In genomic region chr6:69581576-69581975, GRCh38 we compare ENCODE assay signal across 30 cellular contexts.
"Had no signal": no experiment of that assay in that cellular context is flagged by ENCODE, and none has a peak within 500 bp of the region (broad histone marks: within the 10 kb centered on the region; RNA-seq: fewer than 3 reads in every experiment).

No MANE protein-coding gene starts in this region.

- ATAC-seq: left colon; left lung; lower lobe of right lung; naive thymus-derived CD8-positive, alpha-beta T cell; pancreas; right cardiac atrium; sciatic nerve; stimulated activated naive B cell treated with anti-CD40 and anti-IgM and Interleukin-4, amounts not matched to agents 10 μg/mL and 1 μg/mL and 100 μg/mL, for 72 hours; stimulated activated naive CD8-positive, alpha-beta T cell treated with anti-CD3 and anti-CD28 coated beads, Interleukin-15, Interleukin-2, amounts not matched to agents 100 U/mL and 50 U/mL, for 24 hours; upper lobe of right lung had no signal

- H3K36me3 ChIP-seq: left lung, lower lobe of right lung, pancreas, prostate gland, stomach, tibial artery, upper lobe of right lung, uterus had no signal

- H3K4me1 ChIP-seq: left lung, lower lobe of right lung, pancreas, prostate gland, testis, upper lobe of right lung, uterus had no signal

- H3K36me3 Mint-ChIP-seq: immature natural killer cell; naive thymus-derived CD8-positive, alpha-beta T cell; stimulated activated naive B cell treated with anti-CD40 and anti-IgM and Interleukin-4, amounts not matched to agents 10 μg/mL and 1 μg/mL and 100 μg/mL, for 72 hours had no signal

- H3K4me3 ChIP-seq: left lung, lower lobe of right lung, pancreas, prostate gland, skin epidermis, stomach, testis, tibial artery, upper lobe of right lung, uterus had no signal

- DNase-seq: immature natural killer cell; kidney; left colon; left lung; lower lobe of right lung; mammary epithelial cell; mesenchymal stem cell; naive thymus-derived CD8-positive, alpha-beta T cell; nucleus accumbens; pancreas; posterior cingulate gyrus; retina; right cardiac atrium; stimulated activated CD4-positive, alpha-beta T cell treated with anti-CD3 and anti-CD28 coated beads, Interleukin-12 subunit alpha, Interleukin-12 subunit beta, amount 100 ng/mL, for 4 hours; stimulated activated CD4-positive, alpha-beta T cell treated with anti-CD3 and anti-CD28 coated beads, Interleukin-15, amount 100 ng/mL, for 24 hours; stimulated activated CD4-positive, alpha-beta T cell treated with anti-CD3 and anti-CD28 coated beads, Interleukin-2, amount 100 ng/mL, for 24 hours; stimulated activated CD4-positive, alpha-beta T cell treated with anti-CD3 and anti-CD28 coated beads, Interleukin-4, amount 100 ng/mL, for 1 hour; stimulated activated naive B cell treated with anti-CD40 and anti-IgM and Interleukin-4, amounts not matched to agents 10 μg/mL and 1 μg/mL and 100 μg/mL, for 72 hours; stimulated activated naive CD8-positive, alpha-beta T cell treated with anti-CD3 and anti-CD28 coated beads, Interleukin-15, Interleukin-2, amounts not matched to agents 100 U/mL and 50 U/mL, for 24 hours; stomach; testis; tibial artery; trophoblast cell; upper lobe of right lung; uterus had no signal

- H3K9me3 ChIP-seq: left lung, lower lobe of right lung, pancreas, prostate gland, stomach, testis, tibial artery, upper lobe of right lung, uterus had no signal

- H3K27ac Mint-ChIP-seq: immature natural killer cell; naive thymus-derived CD8-positive, alpha-beta T cell; nephron; stimulated activated naive B cell treated with anti-CD40 and anti-IgM and Interleukin-4, amounts not matched to agents 10 μg/mL and 1 μg/mL and 100 μg/mL, for 72 hours had no signal

- H3K27me3 ChIP-seq: left lung, pancreas, stomach, testis, tibial artery, upper lobe of right lung, uterus had no signal

- H3K27ac ChIP-seq: left lung, lower lobe of right lung, pancreas, prostate gland, skin epidermis, stomach, testis, tibial artery, upper lobe of right lung, uterus had no signal

- H3K4me3 Mint-ChIP-seq: immature natural killer cell; naive thymus-derived CD8-positive, alpha-beta T cell; nephron; neural crest cell; stimulated activated naive B cell treated with anti-CD40 and anti-IgM and Interleukin-4, amounts not matched to agents 10 μg/mL and 1 μg/mL and 100 μg/mL, for 72 hours had no signal

- H3K9me3 Mint-ChIP-seq: nephron; neural crest cell; stimulated activated naive B cell treated with anti-CD40 and anti-IgM and Interleukin-4, amounts not matched to agents 10 μg/mL and 1 μg/mL and 100 μg/mL, for 72 hours had no signal
